ENCODE assay signal across 9 cellular contexts in genomic region chr10:81885491-81885890, GRCh38. TPM values are rescaled to one million over a fixed set of nuclear protein-coding genes. Genes with fewer than 3 reads are reported as not detected.
"Had no signal": no experiment of that assay in that cellular context is flagged by ENCODE, and none has a peak within 500 bp of the region (broad histone marks: within the 10 kb centered on the region; RNA-seq: fewer than 3 reads in every experiment).

No MANE protein-coding gene starts in this region.

- H3K4me2 ChIP-seq: KMS-11 had no signal

- H3K9ac ChIP-seq: KMS-11 had no signal

- FAIRE-seq: HTR-8/SVneo had no signal

- DNase-seq: IMR-90, KBM-7, KG1 had no signal

- H3K27ac ChIP-seq: HL-60, KMS-11 had no signal

RNA-seq across cellular contexts. Expression of gene NRG3, which starts 10.5 kb away (rescaled TPM):
- total RNA-seq: HT-29, HT1080, IMR-90 had no signal
- polyA plus RNA-seq: IgD-negative memory B cell, IMR-90 had no signal
